ENCODE assay signal across 8 cellular contexts in the genomic region with DNA sequence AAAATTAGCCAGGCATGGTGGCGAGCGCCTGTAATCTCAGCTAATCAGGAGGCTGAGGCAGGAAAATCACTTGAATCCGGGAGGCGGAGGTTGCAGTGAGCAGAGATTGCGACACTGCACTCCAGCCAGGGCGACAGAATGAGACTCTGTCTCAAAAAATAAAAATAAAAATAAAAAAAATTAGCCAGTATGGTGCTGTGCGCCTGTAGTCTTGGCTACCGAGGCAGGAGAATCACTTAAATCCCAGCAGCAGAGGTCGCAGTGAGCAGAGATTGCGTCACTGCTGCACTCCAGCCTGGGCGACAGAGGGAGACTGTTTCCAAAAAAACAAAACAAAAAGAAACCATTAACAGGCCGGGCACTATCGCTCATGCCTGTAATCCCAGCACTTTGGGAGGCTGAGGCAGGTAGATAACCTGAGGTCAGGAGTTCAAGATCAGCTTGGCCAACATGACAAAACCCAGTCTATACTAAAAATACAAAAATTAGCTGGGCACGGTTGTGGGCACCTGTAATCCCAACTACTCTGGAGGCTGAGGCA. TPM values are rescaled to one million over a fixed set of nuclear protein-coding genes. Genes with fewer than 3 reads are reported as not detected.
DNase-seq lines count a peak whose midpoint lies in the region; ATAC-seq and TF ChIP-seq lines count a peak whose summit lies in the region.
"Not testable (repeated sequence)": the region's sequence is repeated elsewhere in the genome, so short reads cannot be mapped to it uniquely, and the experiment has no call there.

No MANE protein-coding gene starts in this region.

- intact Hi-C loops in CD8-positive, alpha-beta T cell (cut with DNase I, micrococcal nuclease), result loop anchor here (1.0 to 5.0 kb wide), 6 partner anchors 39 to 199 kb away; partner anchors contain the start of genes DDRGK1 (in 2 of the 2) and LZTS3 (in 2 of the 2)
- intact Hi-C loops in activated CD8-positive, alpha-beta T cell treated with anti-CD3 and anti-CD28 coated beads for 36 hours (cut with micrococcal nuclease), result loop anchor here (5.0 kb wide), 1 partner anchor 71 kb away; the partner anchor contains the start of gene MRPS26
- intact Hi-C loops in right cardiac atrium (cut with DNase I), result loop anchor here in 3 of 4 donors (5.0 to 10.0 kb wide), 2 partner anchors 63 to 66 kb away; no protein-coding TSS in a partner anchor

- ATAC-seq in CD8-positive, alpha-beta T cell, result peak; percentile 37
- ATAC-seq in activated CD8-positive, alpha-beta T cell treated with anti-CD3 and anti-CD28 coated beads for 36 hours, result peak; percentile 74
- peak; percentile 85 to 86 for ATAC-seq in right cardiac atrium

- H3K27ac Mint-ChIP-seq in CD8-positive, alpha-beta T cell, result peak overlapping the region; percentile 87
- H3K27ac Mint-ChIP-seq in activated CD8-positive, alpha-beta T cell treated with anti-CD3 and anti-CD28 coated beads for 36 hours, result not testable (repeated sequence)

- H3K27me3 ChIP-seq in CD8-positive, alpha-beta T cell (ENCODE audit: insufficient read depth, low read length); right cardiac atrium (ENCODE audit: control insufficient read depth, insufficient read depth): not testable (repeated sequence)

- peaks cover 47% of the 10 kb centered on the region for H3K36me3 Mint-ChIP-seq in CD8-positive, alpha-beta T cell
- peaks cover 29% of the 10 kb centered on the region for H3K36me3 Mint-ChIP-seq in activated CD8-positive, alpha-beta T cell treated with anti-CD3 and anti-CD28 coated beads for 36 hours (ENCODE audit: low read depth)

- not testable (repeated sequence) for H3K27me3 Mint-ChIP-seq in CD8-positive, alpha-beta T cell (ENCODE audit: low read depth); activated CD8-positive, alpha-beta T cell treated with anti-CD3 and anti-CD28 coated beads for 36 hours

- H3K9me3 Mint-ChIP-seq in CD8-positive, alpha-beta T cell; activated CD8-positive, alpha-beta T cell treated with anti-CD3 and anti-CD28 coated beads for 36 hours: not testable (repeated sequence)

- DNase-seq in CD8-positive, alpha-beta T cell, result peak in 3 of 7 experiments; percentile 48 to 64 (median 50)
- DNase-seq in HEK293T (ENCODE audit: extremely low spot score) (peak; percentile 51), NOMO-1 treated with DMSO at 0.1 percent for 48 hours (lab: John Stamatoyannopoulos, UW; ENCODE audit: unreplicated experiment) (peak; percentile 46), right cardiac atrium (peak; percentile 74 to 90 (median 82)), occipital lobe (lab: John Stamatoyannopoulos, UW) (peak; percentile 42), stromal cell of bone marrow (ENCODE audit: low read depth) (peak; percentile 67)
- DNase-seq in activated CD8-positive, alpha-beta T cell treated with anti-CD3 and anti-CD28 coated beads for 36 hours, result peak; percentile 62
- peak; percentile 44 for DNase-seq in central memory CD4-positive, alpha-beta T cell

- 45% methylated on average over 14 of the region's 14 CpGs for WGBS in right cardiac atrium

- not testable (repeated sequence) for H3K27ac ChIP-seq in CD8-positive, alpha-beta T cell (ENCODE audit: low read depth, low read length); right cardiac atrium (ENCODE audit: low read length)

- H3K9me3 ChIP-seq in CD8-positive, alpha-beta T cell (ENCODE audit: low read length); right cardiac atrium (ENCODE audit: control insufficient read depth, low read length): not testable (repeated sequence)

- POLR2A ChIA-PET in CD8-positive, alpha-beta T cell (lab: Charles Lee); HEK293T (lab: Yijun Ruan, JAX): not testable (repeated sequence)
- POLR2A ChIA-PET in activated CD8-positive, alpha-beta T cell treated with anti-CD3 and anti-CD28 coated beads for 36 hours (lab: Charles Lee), result interaction anchor here (0.7 kb wide), 1 partner anchor 65 kb away, joined by 3 read pairs; no protein-coding TSS in a partner anchor

- H3K36me3 ChIP-seq in CD8-positive, alpha-beta T cell (ENCODE audit: insufficient read depth, low read length), result not testable (repeated sequence)

- CTCF ChIA-PET in CD8-positive, alpha-beta T cell (lab: Charles Lee), result interaction anchor here (0.7 to 4.8 kb wide), 14 partner anchors 9 to 199 kb away, joined by 3 to 22 read pairs (median 4); no protein-coding TSS in a partner anchor
- CTCF ChIA-PET in HEK293T (lab: Yijun Ruan, JAX), result not testable (repeated sequence)
- CTCF ChIA-PET in activated CD8-positive, alpha-beta T cell treated with anti-CD3 and anti-CD28 coated beads for 36 hours (lab: Charles Lee), result interaction anchor here (0.7 to 3.3 kb wide), 5 partner anchors 12 to 197 kb away, joined by 3 to 17 read pairs (median 3); no protein-coding TSS in a partner anchor

- not testable (repeated sequence) for H3K4me3 ChIP-seq in CD8-positive, alpha-beta T cell (ENCODE audit: low read depth, low read length); right cardiac atrium (ENCODE audit: low read length)

- peaks cover 47% of the 10 kb centered on the region for H3K4me1 Mint-ChIP-seq in CD8-positive, alpha-beta T cell (ENCODE audit: low read depth)
- peaks cover 33% of the 10 kb centered on the region for H3K4me1 Mint-ChIP-seq in activated CD8-positive, alpha-beta T cell treated with anti-CD3 and anti-CD28 coated beads for 36 hours (ENCODE audit: low read depth)

- H3K4me3 Mint-ChIP-seq in CD8-positive, alpha-beta T cell; activated CD8-positive, alpha-beta T cell treated with anti-CD3 and anti-CD28 coated beads for 36 hours: not testable (repeated sequence)

- TF ChIP-seq CTCF in CD8-positive, alpha-beta T cell (IDR thresholded peaks at IDR 0.05), result peak; percentile 53
- peak; percentile 59 for TF ChIP-seq CTCF in activated CD8-positive, alpha-beta T cell treated with anti-CD3 and anti-CD28 coated beads for 36 hours (IDR thresholded peaks at IDR 0.05)

- peaks cover 30% of the 10 kb centered on the region for H3K4me1 ChIP-seq in CD8-positive, alpha-beta T cell (ENCODE audit: insufficient read depth, low read length)
- not testable (repeated sequence) for H3K4me1 ChIP-seq in right cardiac atrium (ENCODE audit: control insufficient read depth, insufficient read depth, low read length)

TF ChIP-seq in HEK293T, 16 proteins besides CTCF, POLR2A, EP300 and RAD21:
- TF ChIP-seq ZNF384 (IDR thresholded peaks at IDR 0.05), result peak; percentile 75

RNA-seq across cellular contexts. Expression of gene AVP, which starts 33.4 kb away (rescaled TPM):
- total RNA-seq in CD8-positive, alpha-beta T cell, result under 1 TPM in 1 of 2 experiments, not detected in 1; 0.73 TPM
- total RNA-seq in activated CD8-positive, alpha-beta T cell treated with anti-CD3 and anti-CD28 coated beads for 36 hours, result not detected
- total RNA-seq in right cardiac atrium (not detected), occipital lobe (not detected)
- not detected for polyA plus RNA-seq in right cardiac atrium

RNA-seq across cellular contexts. Expression of gene FASTKD5, which starts 41.8 kb away (rescaled TPM):
- total RNA-seq in CD8-positive, alpha-beta T cell, result 10 to 100 TPM; 34.7 to 35.7 TPM
- total RNA-seq in activated CD8-positive, alpha-beta T cell treated with anti-CD3 and anti-CD28 coated beads for 36 hours, result 10 to 100 TPM; 17.3 to 18.1 TPM
- total RNA-seq in right cardiac atrium (10 to 100 TPM; 16.5 to 21.0 (median 18.8) TPM), occipital lobe (17.8 TPM)
- polyA plus RNA-seq in right cardiac atrium, result 16.8 TPM

RNA-seq across cellular contexts. Expression of gene UBOX5, which starts 41.8 kb away (rescaled TPM):
- 10 to 100 TPM; 13.2 to 14.7 TPM for total RNA-seq in CD8-positive, alpha-beta T cell
- total RNA-seq in activated CD8-positive, alpha-beta T cell treated with anti-CD3 and anti-CD28 coated beads for 36 hours, result 1 to 10 TPM; 5.0 to 6.9 TPM
- total RNA-seq in right cardiac atrium, result 1 to 10 TPM; 4.3 to 5.2 (median 4.4) TPM
- 3.6 TPM for polyA plus RNA-seq in right cardiac atrium
- 1.9 TPM for total RNA-seq in occipital lobe

RNA-seq across cellular contexts. Expression of gene OXT, which starts 46.5 kb away (rescaled TPM):
- 1 to 10 TPM; 1.2 to 1.8 TPM for total RNA-seq in CD8-positive, alpha-beta T cell
- total RNA-seq in activated CD8-positive, alpha-beta T cell treated with anti-CD3 and anti-CD28 coated beads for 36 hours, result not detected
- total RNA-seq in right cardiac atrium, result under 1 TPM in 1 of 4 donors, not detected in 3; 0.50 TPM
- not detected for polyA plus RNA-seq in right cardiac atrium
- total RNA-seq in occipital lobe, result not detected

RNA-seq across cellular contexts. Expression of gene LZTS3, which starts 55.4 kb away (rescaled TPM):
- total RNA-seq in CD8-positive, alpha-beta T cell, result 10 to 100 TPM; 37.4 to 41.9 TPM
- 1 to 10 TPM; 1.3 to 1.4 TPM for total RNA-seq in activated CD8-positive, alpha-beta T cell treated with anti-CD3 and anti-CD28 coated beads for 36 hours
- total RNA-seq in right cardiac atrium (10 to 100 TPM; 14.1 to 26.9 (median 23.0) TPM), occipital lobe (12.0 TPM)
- 16.8 TPM for polyA plus RNA-seq in right cardiac atrium
